1 cellular context compared by ENCODE assay signal in the genomic region with DNA sequence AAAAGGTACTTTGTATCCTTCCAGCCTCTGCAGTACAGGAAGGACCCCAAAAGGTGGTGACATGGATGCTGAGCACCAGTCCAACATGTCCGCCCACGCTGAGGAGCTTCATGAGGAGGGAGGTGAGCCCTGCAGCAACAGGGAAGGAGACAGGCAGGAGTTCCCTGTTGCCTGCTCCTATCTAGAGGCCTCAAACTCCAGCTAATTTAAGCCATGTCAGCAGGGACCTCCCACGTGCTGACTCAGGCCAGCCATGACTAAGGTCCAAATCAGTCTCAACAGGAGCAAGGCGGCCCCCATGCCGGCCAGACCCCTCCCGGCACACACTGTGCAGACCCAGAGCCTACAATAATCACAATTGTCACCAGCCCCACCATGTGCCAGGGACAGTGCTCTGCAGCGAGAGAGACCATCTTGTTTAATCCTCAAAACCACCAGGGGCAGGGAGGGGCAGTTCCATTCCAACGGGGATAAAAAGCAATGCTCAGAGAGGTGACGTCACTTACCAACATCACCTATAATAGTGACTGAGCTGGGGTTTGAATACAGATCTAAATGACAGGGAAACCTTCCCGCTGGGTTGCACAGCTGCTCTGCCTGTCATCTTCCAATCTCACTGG.
A peak's percentile ranks its signal among the peaks of the same experiment; 100 is the strongest.
TF ChIP-seq lines count a peak whose summit lies in the region.

No MANE protein-coding gene starts in this region.

TF ChIP-seq in K562, 482 proteins besides CTCF, POLR2A, EP300 and RAD21 (continued from another document and continues in another):
- TF ChIP-seq PRDM10 (IDR thresholded peaks at IDR 0.05; ENCODE audit: partially characterized antibody) (peak; percentile 35), ZNF76 (CRISPR knock-in tag; IDR thresholded peaks at IDR 0.05; ENCODE audit: borderline replicate concordance) (peak; percentile 47; the same call in 1 of the 2 replicates), ELF4 (CRISPR knock-in tag; IDR thresholded peaks at IDR 0.05) (no peak), NR2C1 (IDR thresholded peaks at IDR 0.05) (no peak), NR2C1 (tag; IDR thresholded peaks at IDR 0.05) (peak; percentile 44; the same call in 1 of the 2 replicates), NBN (IDR thresholded peaks at IDR 0.05; ENCODE audit: low read depth) (peak; percentile 43; the same call in 1 of the 2 replicates), CBX3 (IDR thresholded peaks at IDR 0.05; ENCODE audit: borderline replicate concordance in 1 of 2, low read length in 2 of 2) (peak in 1 of 2 experiments; percentile 41; a peak in 1 of 3 replicates), ZNF395 (CRISPR knock-in tag; IDR thresholded peaks at IDR 0.05) (peak; percentile 86), CREB1 (IDR thresholded peaks at IDR 0.05) (peak; percentile 51; the same call in 1 of the 2 replicates), CREB1 (CRISPR knock-in tag; IDR thresholded peaks at IDR 0.05) (peak; percentile 74; the same call in 1 of the 2 replicates), SREBF2 (CRISPR knock-in tag; IDR thresholded peaks at IDR 0.05) (no peak), NR4A1 (CRISPR knock-in tag; IDR thresholded peaks at IDR 0.05) (no peak), NR4A1 (tag; IDR thresholded peaks at IDR 0.05) (peak; percentile 87), FOXK2 (conservative IDR thresholded peaks at IDR 0.05 in 1 of 2, IDR thresholded peaks at IDR 0.05 in 1 of 2; ENCODE audit: low read depth in 2 of 2) (peak; percentile 46 to 62; a peak in 2 of 4 replicates), TRIM28 (IDR thresholded peaks at IDR 0.05) (no peak), POLR2AphosphoS5 (IDR thresholded peaks at IDR 0.05; ENCODE audit: control insufficient read depth, insufficient read depth, low read depth, low read length) (peak; percentile 44; the same call in 1 of the 2 replicates), RBM15 (IDR thresholded peaks at IDR 0.05; ENCODE audit: insufficient read depth, low read length) (no peak), BCOR (IDR thresholded peaks at IDR 0.05) (no peak), NFE2 (IDR thresholded peaks at IDR 0.05; ENCODE audit: low read depth) (peak; percentile 96), BRD9 (IDR thresholded peaks at IDR 0.05; ENCODE audit: low read depth, partially characterized antibody) (peak; percentile 40), HDGF (IDR thresholded peaks at IDR 0.05) (no peak), MTA1 (IDR thresholded peaks at IDR 0.05; ENCODE audit: borderline replicate concordance) (peak; percentile 59; the same call in 1 of the 2 replicates), ZNF354B (CRISPR knock-in tag; IDR thresholded peaks at IDR 0.05) (no peak), MAFK (IDR thresholded peaks at IDR 0.05; ENCODE audit: low read length) (peak; percentile 93), NFIC (IDR thresholded peaks at IDR 0.05) (peak; percentile 11; the same call in 1 of the 2 replicates), ZEB2 (IDR thresholded peaks at IDR 0.05) (0 out of 2 replicates have a peak, but pooled peaks have one; percentile 12), L3MBTL2 (IDR thresholded peaks at IDR 0.05) (peak; percentile 98), ZNF197 (CRISPR knock-in tag; IDR thresholded peaks at IDR 0.05; ENCODE audit: low read depth) (peak; percentile 67; the same call in 1 of the 2 replicates), MAZ (CRISPR knock-in tag; conservative IDR thresholded peaks at IDR 0.05 in 1 of 2, IDR thresholded peaks at IDR 0.05 in 1 of 2) (peak; percentile 72), ATF1 (CRISPR knock-in tag; IDR thresholded peaks at IDR 0.05) (no peak), ATF1 (tag; IDR thresholded peaks at IDR 0.05) (peak; percentile 94), MBD1 (CRISPR knock-in tag; IDR thresholded peaks at IDR 0.05) (no peak), MAFG (tag; conservative IDR thresholded peaks at IDR 0.05) (peak; percentile 94), LEF1 (IDR thresholded peaks at IDR 0.05) (peak; percentile 50), NFRKB (IDR thresholded peaks at IDR 0.05; ENCODE audit: low read depth) (no peak; the same call in none of the 2 replicates), E2F6 (IDR thresholded peaks at IDR 0.05; ENCODE audit: borderline replicate concordance in 1 of 2, extremely low read depth in 1 of 2, insufficient read depth in 1 of 2, insufficient read length in 1 of 2, low read depth in 1 of 2, low read length in 1 of 2, poor library complexity in 1 of 2, severe bottlenecking in 1 of 2) (peak; percentile 77 to 82), NRF1 (conservative IDR thresholded peaks at IDR 0.05 in 1 of 2, IDR thresholded peaks at IDR 0.05 in 1 of 2) (peak; percentile 18 to 33; a peak in 2 of 4 replicates), MEIS2 (IDR thresholded peaks at IDR 0.05; ENCODE audit: partially characterized antibody) (peak; percentile 52), ZNF121 (CRISPR knock-in tag; conservative IDR thresholded peaks at IDR 0.05) (no peak), GTF2E2 (tag; IDR thresholded peaks at IDR 0.05) (no peak), JUN (IDR thresholded peaks at IDR 0.05; ENCODE audit: borderline replicate concordance, low read depth, low read length) (peak; percentile 70), JUN (CRISPR knock-in tag; IDR thresholded peaks at IDR 0.05; ENCODE audit: borderline replicate concordance) (no peak)
- TF ChIP-seq, protein P1, sequence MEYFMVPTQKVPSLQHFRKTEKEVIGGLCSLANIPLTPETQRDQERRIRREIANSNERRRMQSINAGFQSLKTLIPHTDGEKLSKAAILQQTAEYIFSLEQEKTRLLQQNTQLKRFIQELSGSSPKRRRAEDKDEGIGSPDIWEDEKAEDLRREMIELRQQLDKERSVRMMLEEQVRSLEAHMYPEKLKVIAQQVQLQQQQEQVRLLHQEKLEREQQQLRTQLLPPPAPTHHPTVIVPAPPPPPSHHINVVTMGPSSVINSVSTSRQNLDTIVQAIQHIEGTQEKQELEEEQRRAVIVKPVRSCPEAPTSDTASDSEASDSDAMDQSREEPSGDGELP (CRISPR knock-in tag; IDR thresholded peaks at IDR 0.05; ENCODE audit: borderline replicate concordance): peak; percentile 53; the same call in 1 of the 2 replicates
- TF ChIP-seq, protein P2, sequence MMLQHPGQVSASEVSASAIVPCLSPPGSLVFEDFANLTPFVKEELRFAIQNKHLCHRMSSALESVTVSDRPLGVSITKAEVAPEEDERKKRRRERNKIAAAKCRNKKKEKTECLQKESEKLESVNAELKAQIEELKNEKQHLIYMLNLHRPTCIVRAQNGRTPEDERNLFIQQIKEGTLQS (IDR thresholded peaks at IDR 0.05): peak; percentile 99
- TF ChIP-seq, protein P2 (CRISPR knock-in tag; conservative IDR thresholded peaks at IDR 0.05): peak; percentile 71; the same call in 1 of the 2 replicates
- TF ChIP-seq, protein P3, sequence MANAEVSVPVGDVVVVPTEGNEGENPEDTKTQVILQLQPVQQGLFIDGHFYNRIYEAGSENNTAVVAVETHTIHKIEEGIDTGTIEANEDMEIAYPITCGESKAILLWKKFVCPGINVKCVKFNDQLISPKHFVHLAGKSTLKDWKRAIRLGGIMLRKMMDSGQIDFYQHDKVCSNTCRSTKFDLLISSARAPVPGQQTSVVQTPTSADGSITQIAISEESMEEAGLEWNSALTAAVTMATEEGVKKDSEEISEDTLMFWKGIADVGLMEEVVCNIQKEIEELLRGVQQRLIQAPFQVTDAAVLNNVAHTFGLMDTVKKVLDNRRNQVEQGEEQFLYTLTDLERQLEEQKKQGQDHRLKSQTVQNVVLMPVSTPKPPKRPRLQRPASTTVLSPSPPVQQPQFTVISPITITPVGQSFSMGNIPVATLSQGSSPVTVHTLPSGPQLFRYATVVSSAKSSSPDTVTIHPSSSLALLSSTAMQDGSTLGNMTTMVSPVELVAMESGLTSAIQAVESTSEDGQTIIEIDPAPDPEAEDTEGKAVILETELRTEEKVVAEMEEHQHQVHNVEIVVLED (CRISPR knock-in tag; IDR thresholded peaks at IDR 0.05): no peak
- TF ChIP-seq, protein P4, sequence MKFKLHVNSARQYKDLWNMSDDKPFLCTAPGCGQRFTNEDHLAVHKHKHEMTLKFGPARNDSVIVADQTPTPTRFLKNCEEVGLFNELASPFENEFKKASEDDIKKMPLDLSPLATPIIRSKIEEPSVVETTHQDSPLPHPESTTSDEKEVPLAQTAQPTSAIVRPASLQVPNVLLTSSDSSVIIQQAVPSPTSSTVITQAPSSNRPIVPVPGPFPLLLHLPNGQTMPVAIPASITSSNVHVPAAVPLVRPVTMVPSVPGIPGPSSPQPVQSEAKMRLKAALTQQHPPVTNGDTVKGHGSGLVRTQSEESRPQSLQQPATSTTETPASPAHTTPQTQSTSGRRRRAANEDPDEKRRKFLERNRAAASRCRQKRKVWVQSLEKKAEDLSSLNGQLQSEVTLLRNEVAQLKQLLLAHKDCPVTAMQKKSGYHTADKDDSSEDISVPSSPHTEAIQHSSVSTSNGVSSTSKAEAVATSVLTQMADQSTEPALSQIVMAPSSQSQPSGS (CRISPR knock-in tag; IDR thresholded peaks at IDR 0.05): peak; percentile 56; the same call in 1 of the 2 replicates
- TF ChIP-seq, protein P5, sequence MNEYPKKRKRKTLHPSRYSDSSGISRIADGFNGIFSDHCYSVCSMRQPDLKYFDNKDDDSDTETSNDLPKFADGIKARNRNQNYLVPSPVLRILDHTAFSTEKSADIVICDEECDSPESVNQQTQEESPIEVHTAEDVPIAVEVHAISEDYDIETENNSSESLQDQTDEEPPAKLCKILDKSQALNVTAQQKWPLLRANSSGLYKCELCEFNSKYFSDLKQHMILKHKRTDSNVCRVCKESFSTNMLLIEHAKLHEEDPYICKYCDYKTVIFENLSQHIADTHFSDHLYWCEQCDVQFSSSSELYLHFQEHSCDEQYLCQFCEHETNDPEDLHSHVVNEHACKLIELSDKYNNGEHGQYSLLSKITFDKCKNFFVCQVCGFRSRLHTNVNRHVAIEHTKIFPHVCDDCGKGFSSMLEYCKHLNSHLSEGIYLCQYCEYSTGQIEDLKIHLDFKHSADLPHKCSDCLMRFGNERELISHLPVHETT (CRISPR knock-in tag; conservative IDR thresholded peaks at IDR 0.05 in 1 of 2, IDR thresholded peaks at IDR 0.05 in 1 of 2): peak in 1 of 2 experiments; percentile 52; a peak in 1 of 4 replicates
- TF ChIP-seq, protein P6, sequence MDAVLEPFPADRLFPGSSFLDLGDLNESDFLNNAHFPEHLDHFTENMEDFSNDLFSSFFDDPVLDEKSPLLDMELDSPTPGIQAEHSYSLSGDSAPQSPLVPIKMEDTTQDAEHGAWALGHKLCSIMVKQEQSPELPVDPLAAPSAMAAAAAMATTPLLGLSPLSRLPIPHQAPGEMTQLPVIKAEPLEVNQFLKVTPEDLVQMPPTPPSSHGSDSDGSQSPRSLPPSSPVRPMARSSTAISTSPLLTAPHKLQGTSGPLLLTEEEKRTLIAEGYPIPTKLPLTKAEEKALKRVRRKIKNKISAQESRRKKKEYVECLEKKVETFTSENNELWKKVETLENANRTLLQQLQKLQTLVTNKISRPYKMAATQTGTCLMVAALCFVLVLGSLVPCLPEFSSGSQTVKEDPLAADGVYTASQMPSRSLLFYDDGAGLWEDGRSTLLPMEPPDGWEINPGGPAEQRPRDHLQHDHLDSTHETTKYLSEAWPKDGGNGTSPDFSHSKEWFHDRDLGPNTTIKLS (IDR thresholded peaks at IDR 0.05; ENCODE audit: borderline replicate concordance, low read depth): peak; percentile 40; the same call in 1 of the 2 replicates
